In the genomic region with DNA sequence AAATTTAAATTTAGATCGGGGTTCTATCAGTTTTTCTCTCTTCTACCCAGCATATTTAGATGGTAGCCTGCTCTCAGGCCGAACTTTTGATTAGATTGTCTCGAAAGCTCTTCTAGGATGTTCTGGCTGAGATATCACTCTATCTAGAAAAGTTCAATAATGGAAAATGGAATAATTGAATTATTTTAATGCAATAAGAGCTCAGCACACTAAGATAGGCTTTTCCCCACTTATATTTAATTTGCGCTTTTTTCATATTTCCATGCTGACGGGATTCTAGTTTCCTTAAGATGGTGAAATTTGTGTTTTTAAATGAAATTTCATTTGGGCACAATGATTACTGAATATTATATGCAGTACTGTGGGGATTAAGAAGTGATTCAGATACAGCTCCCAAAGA, we compare ENCODE assay signal across 33 cellular contexts.
"Had no signal": no experiment of that assay in that cellular context is flagged by ENCODE, and none has a peak within 500 bp of the region (broad histone marks: within the 10 kb centered on the region; RNA-seq: fewer than 3 reads in every experiment).

No MANE protein-coding gene starts in this region.

- H3K4me3 ChIP-seq: adrenal gland, ascending aorta, body of pancreas, breast epithelium, cardiac muscle cell had no signal

- H3K9me3 ChIP-seq: adrenal gland, ascending aorta, body of pancreas, breast epithelium had no signal

- H3K27ac ChIP-seq: adrenal gland, ascending aorta, body of pancreas, brain microvascular endothelial cell, breast epithelium, cardiac muscle cell had no signal

- H3K4me1 ChIP-seq: adrenal gland, ascending aorta, body of pancreas, breast epithelium had no signal

- H3K36me3 ChIP-seq: adrenal gland, ascending aorta, brain microvascular endothelial cell, breast epithelium, cardiac muscle cell had no signal

- ATAC-seq: activated naive CD4-positive, alpha-beta T cell treated with anti-CD3 and anti-CD28 coated beads, Interleukin-2, amount 50 U/mL, for 72 hours; activated naive CD8-positive, alpha-beta T cell treated with anti-CD3 and anti-CD28 coated beads, Interleukin-2, amount 50 U/mL, for 24 hours; activated T-cell treated with anti-CD3 and anti-CD28 coated beads, Interleukin-2, amount 50 U/mL, for 4 hours; activated T-cell treated with anti-CD3 and anti-CD28 coated beads, Interleukin-2, amount 50 U/mL, for 72 hours; activated T-helper 17 cell treated with anti-CD3 and anti-CD28 coated beads, Interleukin-2, amount 50 U/mL, for 72 hours; body of pancreas had no signal

- H3K27me3 ChIP-seq: adrenal gland, ascending aorta, body of pancreas, brain microvascular endothelial cell, breast epithelium, cardiac muscle cell had no signal

- FAIRE-seq: astrocyte, bronchial epithelial cell had no signal

- DNase-seq: activated effector memory CD4-positive, alpha-beta T cell treated with anti-CD3 and anti-CD28 coated beads, Interleukin-2, amount 50 U/mL, for 16 hours; activated effector memory CD4-positive, alpha-beta T cell treated with Interleukin-2 at 50 U/mL for 16 hours; activated gamma-delta T cell; activated gamma-delta T cell treated with Interleukin-2 at 50 U/mL for 16 hours; activated naive CD4-positive, alpha-beta T cell; activated naive CD4-positive, alpha-beta T cell treated with anti-CD3 and anti-CD28 coated beads for 36 hours; activated naive CD4-positive, alpha-beta T cell treated with anti-CD3 and anti-CD28 coated beads, Interleukin-2, amount 10 ng/mL, durations not matched to agents 7 days and 5 days; activated naive CD4-positive, alpha-beta T cell treated with anti-CD3 and anti-CD28 coated beads, Interleukin-2, amount 50 U/mL, for 16 hours; activated naive CD4-positive, alpha-beta T cell treated with Interleukin-2 at 50 U/mL for 16 hours; activated naive CD8-positive, alpha-beta T cell treated with anti-CD3 and anti-CD28 coated beads for 36 hours; activated naive CD8-positive, alpha-beta T cell treated with anti-CD3 and anti-CD28 coated beads, Interleukin-2, amount 10 ng/mL, durations not matched to agents 7 days and 5 days; activated naive CD8-positive, alpha-beta T cell treated with anti-CD3 and anti-CD28 coated beads, Interleukin-2, amount 50 U/mL, for 24 hours; activated T-cell treated with anti-CD3 and anti-CD28 coated beads, Interleukin-2, amount 50 U/mL, for 24 hours; activated T-cell treated with anti-CD3 and anti-CD28 coated beads, Interleukin-2, amount 50 U/mL, for 4 hours; activated T-cell treated with anti-CD3 and anti-CD28 coated beads, Interleukin-2, amount 50 U/mL, for 48 hours; activated T-cell treated with anti-CD3 and anti-CD28 coated beads, Interleukin-2, amount 50 U/mL, for 72 hours; adrenal gland; amniotic stem cell; amygdala; anterior cingulate cortex; aorta; body of pancreas; brain microvascular endothelial cell; caudate nucleus; central memory CD4-positive, alpha-beta T cell; cerebellar nuclear complex had no signal
